Comparison of ENCODE assay signal across 18 cellular contexts in the genomic region with DNA sequence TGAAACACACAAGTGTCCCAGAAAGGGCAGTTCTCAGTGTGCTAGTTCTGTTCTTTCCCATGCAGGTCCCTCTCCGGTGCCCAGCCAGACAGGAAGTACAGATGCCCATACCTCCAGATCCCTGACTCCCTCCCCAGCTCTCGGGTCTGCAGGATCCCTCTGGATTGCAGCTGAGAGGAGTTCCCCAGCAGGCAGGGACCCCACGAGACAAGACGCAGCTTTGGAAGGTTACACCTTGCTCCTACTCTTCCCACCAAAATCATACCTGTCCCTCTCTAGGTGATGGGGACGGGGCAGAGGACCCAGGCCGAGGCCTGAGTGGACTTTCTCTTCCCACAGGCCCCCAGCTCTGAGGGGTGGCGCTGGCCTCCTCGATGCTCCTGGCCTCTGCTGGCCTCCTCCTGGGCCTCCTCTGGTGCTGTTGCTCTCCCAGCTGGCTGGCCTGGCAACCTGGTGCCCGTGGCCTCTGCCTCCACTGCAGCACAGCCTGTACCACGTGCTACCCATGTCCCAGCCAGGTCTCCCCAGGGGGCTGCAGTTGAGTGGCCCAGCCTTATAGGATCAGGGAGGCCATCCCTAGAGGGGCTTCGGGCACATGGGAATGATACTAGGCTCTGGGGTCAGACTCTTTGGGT. TPM values are rescaled to one million over a fixed set of nuclear protein-coding genes. Genes with fewer than 3 reads are reported as not detected.
"Had no signal": no experiment of that assay in that cellular context is flagged by ENCODE, and none has a peak within 500 bp of the region (broad histone marks: within the 10 kb centered on the region; RNA-seq: fewer than 3 reads in every experiment).

No MANE protein-coding gene starts in this region.

- H3K4me1 ChIP-seq: prostate gland, tibial artery, vagina had no signal

- H3K4me3 Mint-ChIP-seq: activated naive CD4-positive, alpha-beta T cell treated with anti-CD3 and anti-CD28 coated beads, Interleukin-2, amount 10 ng/mL, durations not matched to agents 7 days and 5 days; activated T-helper 17 cell treated with anti-CD3 and anti-CD28 coated beads, Interleukin-2, amount 50 U/mL, for 72 hours; natural killer cell treated with Interleukin-12 subunit alpha and Interleukin-12 subunit beta and Interleukin-15 and Interleukin-18, amount 100 ng/mL, for 72 hours had no signal

- H3K27me3 ChIP-seq: sigmoid colon, tibial artery, vagina had no signal

- H3K4me3 ChIP-seq: prostate gland, sigmoid colon, SK-N-MC, spleen, tibial artery, vagina had no signal

- ATAC-seq: activated T-helper 17 cell treated with anti-CD3 and anti-CD28 coated beads, Interleukin-2, amount 50 U/mL, for 72 hours; natural killer cell treated with Interleukin-12 subunit alpha and Interleukin-12 subunit beta and Interleukin-15 and Interleukin-18, amount 100 ng/mL, for 72 hours had no signal

- H3K9me3 Mint-ChIP-seq: activated naive CD4-positive, alpha-beta T cell treated with anti-CD3 and anti-CD28 coated beads, Interleukin-2, amount 10 ng/mL, durations not matched to agents 7 days and 5 days; activated T-helper 17 cell treated with anti-CD3 and anti-CD28 coated beads, Interleukin-2, amount 50 U/mL, for 72 hours; natural killer cell treated with Interleukin-12 subunit alpha and Interleukin-12 subunit beta and Interleukin-15 and Interleukin-18, amount 100 ng/mL, for 72 hours had no signal

- H3K27ac ChIP-seq: prostate gland, sigmoid colon, SK-N-MC, spleen, tibial artery, vagina had no signal

- H3K27me3 Mint-ChIP-seq: activated T-helper 17 cell treated with anti-CD3 and anti-CD28 coated beads, Interleukin-2, amount 50 U/mL, for 72 hours; natural killer cell treated with Interleukin-12 subunit alpha and Interleukin-12 subunit beta and Interleukin-15 and Interleukin-18, amount 100 ng/mL, for 72 hours had no signal

- H3K36me3 Mint-ChIP-seq: activated naive CD4-positive, alpha-beta T cell treated with anti-CD3 and anti-CD28 coated beads, Interleukin-2, amount 10 ng/mL, durations not matched to agents 7 days and 5 days; natural killer cell treated with Interleukin-12 subunit alpha and Interleukin-12 subunit beta and Interleukin-15 and Interleukin-18, amount 100 ng/mL, for 72 hours had no signal

- H3K9me3 ChIP-seq: prostate gland, sigmoid colon, spleen, tibial artery, vagina had no signal

- DNase-seq: activated CD4-positive, CD25-positive, alpha-beta regulatory T cell treated with anti-CD3 and anti-CD28 coated beads, Interleukin-2, amount 50 U/mL, for 72 hours; activated naive CD4-positive, alpha-beta T cell treated with anti-CD3 and anti-CD28 coated beads, Interleukin-2, amount 10 ng/mL, durations not matched to agents 7 days and 5 days; head of caudate nucleus; mesenchymal stem cell; occipital lobe; sigmoid colon; spleen; T-helper 1 cell; T1000; tibial artery had no signal

- H3K27ac Mint-ChIP-seq: activated naive CD4-positive, alpha-beta T cell treated with anti-CD3 and anti-CD28 coated beads, Interleukin-2, amount 10 ng/mL, durations not matched to agents 7 days and 5 days; activated T-helper 17 cell treated with anti-CD3 and anti-CD28 coated beads, Interleukin-2, amount 50 U/mL, for 72 hours; natural killer cell treated with Interleukin-12 subunit alpha and Interleukin-12 subunit beta and Interleukin-15 and Interleukin-18, amount 100 ng/mL, for 72 hours had no signal

RNA-seq across cellular contexts. Expression of gene LDLRAD2, which starts 9.4 kb away (rescaled TPM):
- total RNA-seq: activated CD8-positive, alpha-beta memory T cell treated with anti-CD3 and anti-CD28 coated beads for 36 hours; activated T-helper 17 cell treated with anti-CD3 and anti-CD28 coated beads, Interleukin-2, amount 50 U/mL, for 72 hours; fibroblast of lung; frontal cortex; natural killer cell treated with Interleukin-12 subunit alpha and Interleukin-12 subunit beta and Interleukin-15 and Interleukin-18, amount 100 ng/mL, for 72 hours; occipital lobe; vagina had no signal
- polyA plus RNA-seq: fibroblast of lung had no signal
